16 cellular contexts compared by ENCODE assay signal in genomic region chrY:16645991-16646390, GRCh38.
DNase-seq lines count a peak whose midpoint lies in the region; ATAC-seq and TF ChIP-seq lines count a peak whose summit lies in the region.
"Had no signal": no experiment of that assay in that cellular context is flagged by ENCODE, and none has a peak within 500 bp of the region (broad histone marks: within the 10 kb centered on the region; RNA-seq: fewer than 3 reads in every experiment).

No MANE protein-coding gene starts in this region.

- H3K9me3 Mint-ChIP-seq in memory B cell = no peaks in the 10 kb centered on the region
- H3K9me3 Mint-ChIP-seq: H9 had no signal

- no peaks in the 10 kb centered on the region for H4K20me1 ChIP-seq in OCI-LY7 (ENCODE audit: insufficient read depth, low read length)
- H4K20me1 ChIP-seq: BLaER1 treated with 17β-estradiol and CSF1 and Interleukin-3, amounts not matched to agents 10 nM and 100 nM had no signal

- H3K4me3 Mint-ChIP-seq in memory B cell = peak overlapping the region; percentile 11
- H3K4me3 Mint-ChIP-seq: CD8-positive, alpha-beta T cell; H9 had no signal

- no TSS peak for BruUV-seq in OCI-LY7 (replicated peaks; lab: Mats Ljungman, UMichigan)

- ATAC-seq in memory B cell (ENCODE audit: low read depth) = peak; percentile 38
- no peak for ATAC-seq in HG03045 (IDR thresholded peaks at IDR 0.05; ENCODE audit: unreplicated experiment)
- ATAC-seq in GM21737 (IDR thresholded peaks at IDR 0.05; ENCODE audit: unreplicated experiment) = no peak
- ATAC-seq: CD8-positive, alpha-beta T cell; GM12878 had no signal

- in situ Hi-C loops in Caki2 (cut with HindIII; ENCODE audit: low pct_unique_long_range_greater_than_20kb, low sequenced_read_pairs) = no loop called here

- H3K36me3 ChIP-seq in OCI-LY7 (ENCODE audit: insufficient read depth, low read length) = no peaks in the 10 kb centered on the region
- H3K36me3 ChIP-seq: BLaER1 treated with 17β-estradiol and CSF1 and Interleukin-3, amounts not matched to agents 10 nM and 100 nM had no signal

- no peak for TF ChIP-seq CTCF in OCI-LY7 (conservative IDR thresholded peaks at IDR 0.05; ENCODE audit: low read length)

- H3K79me2 ChIP-seq in OCI-LY7 (ENCODE audit: insufficient read depth, low read depth, low read length) = no peaks in the 10 kb centered on the region

- no peak overlapping the region for H3K27ac ChIP-seq in OCI-LY7 (ENCODE audit: low read depth, low read length, poor library complexity, severe bottlenecking)
- H3K27ac ChIP-seq: BLaER1 treated with 17β-estradiol and CSF1 and Interleukin-3, amounts not matched to agents 10 nM and 100 nM had no signal

- peaks cover 43% of the 10 kb centered on the region for H3K4me1 ChIP-seq in OCI-LY7 (ENCODE audit: insufficient read depth, low read length, poor library complexity, severe bottlenecking)
- H3K4me1 ChIP-seq: BLaER1 treated with 17β-estradiol and CSF1 and Interleukin-3, amounts not matched to agents 10 nM and 100 nM had no signal

- H3K4me1 Mint-ChIP-seq in memory B cell = peaks cover 11% of the 10 kb centered on the region
- H3K4me1 Mint-ChIP-seq: H9 had no signal

- no peaks in the 10 kb centered on the region for H3K9me3 ChIP-seq in OCI-LY7 (ENCODE audit: low read length)
- H3K9me3 ChIP-seq: BLaER1 treated with 17β-estradiol and CSF1 and Interleukin-3, amounts not matched to agents 10 nM and 100 nM had no signal

- H3K27me3 Mint-ChIP-seq in memory B cell = no peaks in the 10 kb centered on the region

- DNase-seq in Caki2 (ENCODE audit: low read depth) = peak; percentile 22
- DNase-seq in OCI-LY7 (ENCODE audit: low spot score) = peak; percentile 14
- DNase-seq in memory B cell (ENCODE audit: low spot score in 2 of 2) = no peak
- DNase-seq in hippocampal formation (lab: John Stamatoyannopoulos, UW) = no peak
- no peak for DNase-seq in NCI-H2227 (lab: John Stamatoyannopoulos, UW; ENCODE audit: unreplicated experiment)
- DNase-seq: 8988T; CD8-positive, alpha-beta T cell; DMS 273 treated with DMSO at 0.1 percent for 48 hours; DMS53; DND-41; EL; H9 had no signal

- no peaks in the 10 kb centered on the region for H3K9me2 ChIP-seq in OCI-LY7 (ENCODE audit: insufficient read depth, low read length)

- H3K36me3 Mint-ChIP-seq in memory B cell = no peaks in the 10 kb centered on the region
- H3K36me3 Mint-ChIP-seq: CD8-positive, alpha-beta T cell had no signal

- no peak overlapping the region for H3K4me3 ChIP-seq in OCI-LY7 (ENCODE audit: low read depth, low read length, poor library complexity, severe bottlenecking)
- H3K4me3 ChIP-seq: BLaER1 treated with 17β-estradiol and CSF1 and Interleukin-3, amounts not matched to agents 10 nM and 100 nM; GM12878 had no signal

- H2AFZ ChIP-seq in OCI-LY7 (ENCODE audit: low read length) = no peak overlapping the region; the same call in 1 of the 2 replicates

- no peak overlapping the region for H3K27ac Mint-ChIP-seq in memory B cell
- H3K27ac Mint-ChIP-seq: CD8-positive, alpha-beta T cell; H9 had no signal

- intact Hi-C loops in OCI-LY7 (cut with micrococcal nuclease; ENCODE audit: unreplicated experiment) = loop anchor here (10.0 kb wide), 1 partner anchor 439 kb away; no protein-coding TSS in a partner anchor

- 0 out of 2 replicates have a peak overlapping the region, but pooled peaks have one; percentile 9 for H3K4me2 ChIP-seq in OCI-LY7 (ENCODE audit: low read length)
- H3K4me2 ChIP-seq: BLaER1 treated with 17β-estradiol and CSF1 and Interleukin-3, amounts not matched to agents 10 nM and 100 nM had no signal

- CTCF ChIA-PET in OCI-LY7 (lab: Charles Lee; ENCODE audit: unreplicated experiment) = no interaction called here

- POLR2A ChIA-PET in OCI-LY7 (lab: Charles Lee) = no interaction called here

Comparison
In these comparisons a context has a peak if more than half of its experiments do, and no peak if none do; other contexts are left out.
1. DNase-seq: peak in Caki2 (single experiment) and OCI-LY7 (single experiment); none in memory B cell (0 of 2), hippocampal formation (0 of 2) and NCI-H2227 (single experiment).